ENCODE assay signal across 8 cellular contexts in genomic region chr6:93418448-93419303, GRCh38. TPM values are rescaled to one million over a fixed set of nuclear protein-coding genes. Genes with fewer than 3 reads are reported as not detected.
DNase-seq lines count a peak whose midpoint lies in the region; ATAC-seq and TF ChIP-seq lines count a peak whose summit lies in the region.

No MANE protein-coding gene starts in this region.

- H3K27me3 ChIP-seq in BJ (ENCODE audit: control insufficient read depth, insufficient read depth, low read length): peaks cover 19% of the 10 kb centered on the region
- peaks cover 49% of the 10 kb centered on the region for H3K27me3 ChIP-seq in PC-3 (ENCODE audit: low read length)
- H3K27me3 ChIP-seq in ectodermal cell (ENCODE audit: control insufficient read depth, insufficient read depth, low read length, poor library complexity, severe bottlenecking): peaks cover 8% of the 10 kb centered on the region
- peaks cover 78% of the 10 kb centered on the region for H3K27me3 ChIP-seq in suprapubic skin

- TF ChIP-seq EP300 in suprapubic skin (IDR thresholded peaks at IDR 0.05): no peak

- no peaks in the 10 kb centered on the region for H3K9me2 ChIP-seq in PC-3 (replicated peaks; ENCODE audit: low read length)

- H2AFZ ChIP-seq in PC-3 (ENCODE audit: low read length): peak overlapping the region; percentile 86

- peak overlapping the region; percentile 97 for H3K4me2 ChIP-seq in PC-3 (ENCODE audit: low read length)

- peaks cover 4% of the 10 kb centered on the region for H3K4me1 Mint-ChIP-seq in memory B cell

- BruUV-seq in PC-3 (replicated peaks; lab: Mats Ljungman, UMichigan): no TSS peak

- H3K27ac ChIP-seq in PC-3 (ENCODE audit: low read length): no peak overlapping the region
- no peak overlapping the region for H3K27ac ChIP-seq in ectodermal cell (ENCODE audit: insufficient read depth, low read depth, low read length, poor library complexity, severe bottlenecking)
- no peak overlapping the region for H3K27ac ChIP-seq in suprapubic skin

- no peak overlapping the region for H3K27ac Mint-ChIP-seq in memory B cell

- no peaks in the 10 kb centered on the region for H3K36me3 Mint-ChIP-seq in memory B cell

- peak overlapping the region; percentile 48; the same call in 1 of the 2 replicates for H3K9ac ChIP-seq in PC-3 (ENCODE audit: low read length)

- H3K4me1 ChIP-seq in PC-3 (ENCODE audit: insufficient read depth, low read length): 0 out of 2 replicates have a peak, but pooled peaks cover 2% of the 10 kb centered on the region
- no peaks in the 10 kb centered on the region for H3K4me1 ChIP-seq in ectodermal cell (ENCODE audit: control insufficient read depth, insufficient read depth, low read length)
- peaks cover 40% of the 10 kb centered on the region for H3K4me1 ChIP-seq in suprapubic skin

- H3K27me3 Mint-ChIP-seq in memory B cell: peaks cover 9% of the 10 kb centered on the region

- ATAC-seq in GM21576 (IDR thresholded peaks at IDR 0.05; ENCODE audit: unreplicated experiment) (peak; percentile 3), PC-3 (peak; percentile 12), memory B cell (ENCODE audit: low read depth) (no peak), HG03432 (IDR thresholded peaks at IDR 0.05; ENCODE audit: unreplicated experiment) (no peak)

- H3K4me3 Mint-ChIP-seq in memory B cell: peak overlapping the region; percentile 75

- POLR2A ChIA-PET in BJ (lab: Charles Lee): no interaction called here
- POLR2A ChIA-PET in PC-3 (lab: Charles Lee; ENCODE audit: unreplicated experiment): interaction anchor here (0.6 kb wide), 3 partner anchors 50 to 176 kb away, joined by 3 to 7 read pairs (median 4); no protein-coding TSS in a partner anchor

- no peak for TF ChIP-seq POLR2A in suprapubic skin (IDR thresholded peaks at IDR 0.05)

- WGBS in ectodermal cell, 2 experiments: 0% methylated on average over 88 of the region's 88 CpGs
- 3% methylated on average over 29 of the region's 88 CpGs for WGBS in suprapubic skin

- H3K9me3 ChIP-seq in PC-3 (ENCODE audit: low read length): no peaks in the 10 kb centered on the region
- H3K9me3 ChIP-seq in ectodermal cell (ENCODE audit: control insufficient read depth, low read length): no peaks in the 10 kb centered on the region
- H3K9me3 ChIP-seq in suprapubic skin: no peaks in the 10 kb centered on the region

- no peaks in the 10 kb centered on the region for H3K9me3 Mint-ChIP-seq in memory B cell

- H3K4me3 ChIP-seq in BJ (ENCODE audit: low read depth, low read length) (peak overlapping the region; percentile 34), PC-3 (ENCODE audit: low read length) (peak overlapping the region; percentile 81), ectodermal cell (ENCODE audit: insufficient read depth, low read depth, low read length) (peak overlapping the region; percentile 95), suprapubic skin (peak overlapping the region; percentile 59)

- H3F3A ChIP-seq in PC-3 (ENCODE audit: low read length, unreplicated experiment): no peaks in the 10 kb centered on the region

- H3K79me2 ChIP-seq in PC-3 (ENCODE audit: low read length): no peaks in the 10 kb centered on the region

- CTCF ChIA-PET in BJ (lab: Yijun Ruan, JAX): interaction anchor here (0.8 kb wide), 1 partner anchor 18 kb away, joined by 3 read pairs; no protein-coding TSS in a partner anchor
- CTCF ChIA-PET in PC-3 (lab: Charles Lee): interaction anchor here (0.6 to 1.0 kb wide), 3 partner anchors 61 to 928 kb away, joined by 3 to 6 read pairs (median 4); no protein-coding TSS in a partner anchor

- TF ChIP-seq CTCF in BJ (IDR thresholded peaks at IDR 0.05; ENCODE audit: insufficient read depth, low read depth, low read length): no peak
- no peak for TF ChIP-seq CTCF in PC-3 (conservative IDR thresholded peaks at IDR 0.05; ENCODE audit: low read depth, low read length)
- TF ChIP-seq CTCF in suprapubic skin (IDR thresholded peaks at IDR 0.05): no peak

- H4K20me1 ChIP-seq in PC-3 (ENCODE audit: low read length): no peaks in the 10 kb centered on the region

- intact Hi-C loops in PC-3 (cut with micrococcal nuclease): loop anchor here (2.0 to 5.0 kb wide), 4 partner anchors 71 to 236 kb away; no protein-coding TSS in a partner anchor

- no peaks in the 10 kb centered on the region for H3K36me3 ChIP-seq in BJ (ENCODE audit: control insufficient read depth, insufficient read depth, low read length)
- no peaks in the 10 kb centered on the region for H3K36me3 ChIP-seq in PC-3 (ENCODE audit: low read depth, low read length)
- H3K36me3 ChIP-seq in ectodermal cell (ENCODE audit: control insufficient read depth, insufficient read depth, low read length): no peaks in the 10 kb centered on the region
- H3K36me3 ChIP-seq in suprapubic skin: no peaks in the 10 kb centered on the region

- DNase-seq in BJ (ENCODE audit: low read depth): no peak
- peak; percentile 13 for DNase-seq in PC-3
- DNase-seq in memory B cell (ENCODE audit: low spot score in 2 of 2): no peak
- DNase-seq in suprapubic skin (ENCODE audit: low spot score in 2 of 2): peak in 1 of 2 donors; percentile 54
- DNase-seq in HUDEP-2 (lab: John Stamatoyannopoulos, UW; ENCODE audit: unreplicated experiment in 76 of 76): no peak

RNA-seq across cellular contexts. Expression of gene EPHA7, which starts 0.7 kb away (rescaled TPM):
- 0.01 TPM in 1 of 2 replicates, not detected in the other for polyA plus RNA-seq in BJ (2011; rRNA removed)
- not detected in 2 replicates for polyA minus RNA-seq in BJ (2011; rRNA and poly(A)+ RNA removed)
- total RNA-seq in PC-3 (2014; rRNA removed) (0.52 and 1.4 TPM in 2 replicates), suprapubic skin (1 to 10 TPM in 1 of 4 donors, under 1 TPM in 3; 0.60 to 1.3 (median 0.72) TPM)
- 100 TPM for polyA plus RNA-seq in ectodermal cell (2013, experiment 1 of 4)
- polyA plus RNA-seq in ectodermal cell (2013, experiment 2 of 4): 110 TPM
- polyA plus RNA-seq in ectodermal cell (2013, experiment 3 of 4): 83.1 TPM
- 93.1 TPM for polyA plus RNA-seq in ectodermal cell (2013, experiment 4 of 4)

Comparison
In these comparisons a context has a peak if more than half of its experiments do, and no peak if none do; other contexts are left out.
1. H3K4me3 ChIP-seq: peak in every context shown above with its lines; median percentile 95 in ectodermal cell; 81 in PC-3; 59 in suprapubic skin; 34 in BJ.
2. ATAC-seq: peak in GM21576 (single experiment) and PC-3 (single experiment); none in memory B cell (single experiment) and HG03432 (single experiment).